9 cellular contexts compared by ENCODE assay signal in genomic region chr11:102367364-102367763, GRCh38. TPM values are rescaled to one million over a fixed set of nuclear protein-coding genes. Genes with fewer than 3 reads are reported as not detected.
DNase-seq lines count a peak whose midpoint lies in the region; ATAC-seq, FAIRE-seq and TF ChIP-seq lines count a peak whose summit lies in the region.
"Had no signal": no experiment of that assay in that cellular context is flagged by ENCODE, and none has a peak within 500 bp of the region (broad histone marks: within the 10 kb centered on the region; RNA-seq: fewer than 3 reads in every experiment).

No MANE protein-coding gene starts in this region.

- H3K27me3 Mint-ChIP-seq in T-helper 17 cell = no peaks in the 10 kb centered on the region

- ATAC-seq in T-helper 17 cell (peak; percentile 77), GM18909 (IDR thresholded peaks at IDR 0.05; ENCODE audit: poor library complexity, unreplicated experiment) (no peak)

- peak; percentile 5 for FAIRE-seq in islet of Langerhans (lab: Jason Lieb, UNC)

- H3K27me3 ChIP-seq in GM06990 (replicated peaks; ENCODE audit: control insufficient read depth, insufficient read depth, low read length) = no peaks in the 10 kb centered on the region
- H3K27me3 ChIP-seq in ascending aorta = no peaks in the 10 kb centered on the region
- H3K27me3 ChIP-seq in uterus = no peaks in the 10 kb centered on the region

- H3K27ac Mint-ChIP-seq in T-helper 17 cell = peak overlapping the region; percentile 86

- H3K4me3 Mint-ChIP-seq in T-helper 17 cell = peak overlapping the region; percentile 5

- no peaks in the 10 kb centered on the region for H3K9me3 ChIP-seq in T-helper 17 cell (ENCODE audit: control insufficient read depth, low read length, poor library complexity, severe bottlenecking)
- no peaks in the 10 kb centered on the region for H3K9me3 ChIP-seq in ascending aorta
- H3K9me3 ChIP-seq in uterus = no peaks in the 10 kb centered on the region

- intact Hi-C loops in ascending aorta (cut with DNase I) = no loop called here
- intact Hi-C loops in uterus (cut with DNase I; ENCODE audit: low total_unique reads) = no loop called here

- peaks cover 21% of the 10 kb centered on the region for H3K36me3 Mint-ChIP-seq in T-helper 17 cell (ENCODE audit: low read depth)

- peaks cover 4% of the 10 kb centered on the region for H3K36me3 ChIP-seq in GM06990 (ENCODE audit: control insufficient read depth, insufficient read depth, low read length)
- H3K36me3 ChIP-seq in ascending aorta = peaks cover 33 to 61% of the 10 kb centered on the region in 2 donors
- H3K36me3 ChIP-seq in uterus = no peaks in the 10 kb centered on the region

- H3K4me3 ChIP-seq in GM06990 (replicated peaks; ENCODE audit: low read depth, low read length) (no peak overlapping the region), ascending aorta (no peak overlapping the region), uterus (no peak overlapping the region)
- H3K4me3 ChIP-seq: skin epidermis had no signal

- no peaks in the 10 kb centered on the region for H3K4me1 ChIP-seq in ascending aorta
- no peaks in the 10 kb centered on the region for H3K4me1 ChIP-seq in uterus

- H3K27ac ChIP-seq in ascending aorta (no peak overlapping the region), uterus (peak overlapping the region in 1 of 2 donors; percentile 50)
- H3K27ac ChIP-seq: skin epidermis had no signal

- H3K4me1 Mint-ChIP-seq in T-helper 17 cell = peaks cover 31% of the 10 kb centered on the region

- peak; percentile 12 for TF ChIP-seq CTCF in GM06990 (IDR thresholded peaks at IDR 0.05; ENCODE audit: insufficient read depth, low read length, poor library complexity, severe bottlenecking)
- TF ChIP-seq CTCF in ascending aorta (IDR thresholded peaks at IDR 0.05) = peak in 1 of 3 experiments; percentile 10
- peak in 1 of 4 experiments; percentile 32 for TF ChIP-seq CTCF in uterus (IDR thresholded peaks at IDR 0.05)

- TF ChIP-seq POLR2A in uterus (IDR thresholded peaks at IDR 0.05) = no peak

- DNase-seq in Ammon's horn (ENCODE audit: low spot score) (peak; percentile 8), GM06990 (ENCODE audit: extremely low read depth, insufficient read length) (no peak), T-helper 17 cell (no peak), SKM-1 (lab: John Stamatoyannopoulos, UW; ENCODE audit: unreplicated experiment) (no peak), ascending aorta (ENCODE audit: low spot score in 2 of 2) (no peak), uterus (no peak)

RNA-seq across cellular contexts. Expression of gene BIRC2, which starts 20.4 kb away (rescaled TPM):
- 10 to 100 TPM; 76.6 to 77.9 TPM for total RNA-seq in T-helper 17 cell
- 27.7 TPM for total RNA-seq in ascending aorta
- total RNA-seq in uterus = 100 to 1,000 TPM in 1 of 4 donors, 10 to 100 TPM in 3; 40.1 to 106 (median 53.5) TPM

RNA-seq across cellular contexts. Expression of gene BIRC3, which starts 50.1 kb away (rescaled TPM):
- total RNA-seq in T-helper 17 cell (100 to 1,000 TPM; 117 to 139 TPM), ascending aorta (2.8 TPM), uterus (100 to 1,000 TPM in 1 of 4 donors, 10 to 100 TPM in 1, 1 to 10 TPM in 2; 1.5 to 102 (median 8.7) TPM)
